ENCODE assay signal across 17 cellular contexts in the genomic region with DNA sequence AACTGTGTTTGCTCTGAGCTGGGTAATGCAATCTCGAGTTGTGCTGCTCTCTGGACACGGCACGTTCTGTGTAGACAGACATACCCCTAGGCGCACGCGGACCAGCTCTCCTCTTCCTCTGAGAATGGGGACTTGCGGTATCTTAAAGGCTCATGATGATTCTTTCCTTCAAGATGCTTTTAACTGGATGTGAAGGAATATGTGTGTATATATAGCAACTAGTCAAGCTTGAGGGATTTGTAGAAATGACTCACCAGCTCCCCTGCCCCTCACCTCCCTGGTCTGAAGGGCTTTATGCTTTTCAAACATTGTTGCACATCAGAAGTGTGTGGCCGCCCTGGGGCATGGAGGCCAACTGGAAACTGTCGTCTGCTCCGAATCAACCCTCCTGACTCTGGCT.
DNase-seq lines count a peak whose midpoint lies in the region; ATAC-seq and TF ChIP-seq lines count a peak whose summit lies in the region.
"Had no signal": no experiment of that assay in that cellular context is flagged by ENCODE, and none has a peak within 500 bp of the region (broad histone marks: within the 10 kb centered on the region; RNA-seq: fewer than 3 reads in every experiment).

No MANE protein-coding gene starts in this region.

- H3K27me3 ChIP-seq in SJSA1 (replicated peaks), result no peaks in the 10 kb centered on the region
- no peaks in the 10 kb centered on the region for H3K27me3 ChIP-seq in esophagus muscularis mucosa
- H3K27me3 ChIP-seq in neural cell (ENCODE audit: insufficient read depth, low read depth, low read length), result no peaks in the 10 kb centered on the region
- H3K27me3 ChIP-seq in H7 (ENCODE audit: control insufficient read depth, insufficient read depth, low read length), result no peaks in the 10 kb centered on the region
- H3K27me3 ChIP-seq in testis, result no peaks in the 10 kb centered on the region
- H3K27me3 ChIP-seq: adrenal gland, right atrium auricular region had no signal

- no peaks in the 10 kb centered on the region for H3K4me1 Mint-ChIP-seq in activated T-cell treated with anti-CD3 and anti-CD28 coated beads, Interleukin-2, amount 50 U/mL, for 72 hours (ENCODE audit: low read depth)

- H3K36me3 Mint-ChIP-seq in activated T-cell treated with anti-CD3 and anti-CD28 coated beads, Interleukin-2, amount 50 U/mL, for 72 hours (ENCODE audit: insufficient read depth in 2 of 2), result no peaks in the 10 kb centered on the region
- H3K36me3 Mint-ChIP-seq: activated CD4-positive, alpha-beta memory T cell treated with anti-CD3 and anti-CD28 coated beads for 36 hours; naive thymus-derived CD8-positive, alpha-beta T cell had no signal

- TF ChIP-seq CTCF in AG09319 (IDR thresholded peaks at IDR 0.05; ENCODE audit: low read depth, low read length) (no peak), esophagus muscularis mucosa (IDR thresholded peaks at IDR 0.05) (no peak), neural cell (IDR thresholded peaks at IDR 0.05; ENCODE audit: poor library complexity, severe bottlenecking) (no peak), testis (IDR thresholded peaks at IDR 0.05) (no peak)

- TF ChIP-seq EP300 in esophagus muscularis mucosa (IDR thresholded peaks at IDR 0.05), result no peak
- TF ChIP-seq EP300 in neural cell (conservative IDR thresholded peaks at IDR 0.05; ENCODE audit: poor library complexity, severe bottlenecking), result no peak

- no peak overlapping the region for H3K27ac Mint-ChIP-seq in activated T-cell treated with anti-CD3 and anti-CD28 coated beads, Interleukin-2, amount 50 U/mL, for 72 hours
- H3K27ac Mint-ChIP-seq: activated CD4-positive, alpha-beta memory T cell treated with anti-CD3 and anti-CD28 coated beads for 36 hours; naive thymus-derived CD8-positive, alpha-beta T cell had no signal

- H2AFZ ChIP-seq in neural cell (ENCODE audit: low read depth, low read length), result no peak overlapping the region

- 53% methylated on average over 9 of the region's 10 CpGs for WGBS in esophagus muscularis mucosa
- 89 to 91% methylated on average over 10 of the region's 10 CpGs for WGBS in testis, 2 donors

- H3K36me3 ChIP-seq in SJSA1 (peaks cover 83% of the 10 kb centered on the region), esophagus muscularis mucosa (peaks cover 10 to 57% (median 22%) of the 10 kb centered on the region in 4 donors), neural cell (ENCODE audit: insufficient read depth, low read length) (no peaks in the 10 kb centered on the region), H7 (replicated peaks; ENCODE audit: control insufficient read depth, insufficient read depth, low read length) (no peaks in the 10 kb centered on the region), testis (ENCODE audit: low read depth, missing control alignments) (no peaks in the 10 kb centered on the region)
- H3K36me3 ChIP-seq: right atrium auricular region had no signal

- H3K27me3 Mint-ChIP-seq in activated T-cell treated with anti-CD3 and anti-CD28 coated beads, Interleukin-2, amount 50 U/mL, for 72 hours (ENCODE audit: low read depth), result peaks cover 7% of the 10 kb centered on the region

- H3K4me3 ChIP-seq in SJSA1 (no peak overlapping the region), esophagus muscularis mucosa (no peak overlapping the region), neural cell (ENCODE audit: low read length) (no peak overlapping the region), H7 (ENCODE audit: insufficient read depth, low read depth, low read length) (no peak overlapping the region), testis (no peak overlapping the region)
- H3K4me3 ChIP-seq: adrenal gland, lower lobe of right lung, right atrium auricular region had no signal

- ATAC-seq in GM18519 (IDR thresholded peaks at IDR 0.05; ENCODE audit: low FRiP score, unreplicated experiment), result no peak
- no peak for ATAC-seq in activated T-cell treated with anti-CD3 and anti-CD28 coated beads, Interleukin-2, amount 50 U/mL, for 72 hours (replicated peaks in 1 of 2)
- ATAC-seq: lower lobe of right lung; naive thymus-derived CD8-positive, alpha-beta T cell had no signal

- H3K4me3 Mint-ChIP-seq in activated T-cell treated with anti-CD3 and anti-CD28 coated beads, Interleukin-2, amount 50 U/mL, for 72 hours, result no peak overlapping the region
- H3K4me3 Mint-ChIP-seq: activated CD4-positive, alpha-beta memory T cell treated with anti-CD3 and anti-CD28 coated beads for 36 hours; naive thymus-derived CD8-positive, alpha-beta T cell had no signal

- no peaks in the 10 kb centered on the region for H3K9me3 ChIP-seq in SJSA1 (replicated peaks)
- H3K9me3 ChIP-seq in esophagus muscularis mucosa, result no peaks in the 10 kb centered on the region
- H3K9me3 ChIP-seq in neural cell (ENCODE audit: low read length), result no peaks in the 10 kb centered on the region
- H3K9me3 ChIP-seq in testis, result no peaks in the 10 kb centered on the region
- H3K9me3 ChIP-seq: adrenal gland, lower lobe of right lung, right atrium auricular region had no signal

- DNase-seq in AG09319 (ENCODE audit: extremely low read depth, low read depth) (peak; percentile 10), SJSA1 (ENCODE audit: low read depth in 1 of 2, low spot score in 2 of 2) (peak; percentile 86), esophagus muscularis mucosa (ENCODE audit: extremely low spot score) (no peak), H7 (no peak), testis (no peak)
- DNase-seq in activated T-cell treated with anti-CD3 and anti-CD28 coated beads, Interleukin-2, amount 50 U/mL, for 72 hours, result no peak
- DNase-seq: activated CD4-positive, alpha-beta memory T cell treated with anti-CD3 and anti-CD28 coated beads for 36 hours; adrenal gland; DMS 273 treated with DMSO at 0.1 percent for 48 hours; lower lobe of right lung; naive thymus-derived CD8-positive, alpha-beta T cell; NCI-H2029; NCI-H774; stimulated activated CD4-positive, alpha-beta T cell treated with anti-CD3 and anti-CD28 coated beads, Interleukin-2, amount 100 ng/mL, for 24 hours had no signal

- H3K27ac ChIP-seq in SJSA1 (peak overlapping the region; percentile 97), esophagus muscularis mucosa (replicated peaks in 1 of 4) (peak overlapping the region; percentile 56 to 67 (median 64)), neural cell (ENCODE audit: low read length) (peak overlapping the region; percentile 28), testis (no peak overlapping the region)
- H3K27ac ChIP-seq: adrenal gland, lower lobe of right lung, right atrium auricular region had no signal

- H3F3A ChIP-seq in neural cell (ENCODE audit: insufficient read depth, low read length, poor library complexity, severe bottlenecking), result no peaks in the 10 kb centered on the region

- peaks cover 48% of the 10 kb centered on the region for H3K4me1 ChIP-seq in SJSA1 (replicated peaks)
- H3K4me1 ChIP-seq in esophagus muscularis mucosa, result peaks cover 16 to 63% (median 59%) of the 10 kb centered on the region in 4 donors
- no peaks in the 10 kb centered on the region for H3K4me1 ChIP-seq in testis

- TF ChIP-seq POLR2A in esophagus muscularis mucosa (IDR thresholded peaks at IDR 0.05; ENCODE audit: low read depth) (no peak), testis (IDR thresholded peaks at IDR 0.05) (no peak)

- intact Hi-C loops in esophagus muscularis mucosa (cut with DNase I) (no loop called here), testis (cut with DNase I; ENCODE audit: low total_unique reads) (no loop called here)

- no peaks in the 10 kb centered on the region for H3K9me3 Mint-ChIP-seq in activated T-cell treated with anti-CD3 and anti-CD28 coated beads, Interleukin-2, amount 50 U/mL, for 72 hours
- H3K9me3 Mint-ChIP-seq: activated CD4-positive, alpha-beta memory T cell treated with anti-CD3 and anti-CD28 coated beads for 36 hours; naive thymus-derived CD8-positive, alpha-beta T cell had no signal

- H3K9ac ChIP-seq in neural cell (ENCODE audit: low read length), result no peak overlapping the region

- H4K20me1 ChIP-seq in neural cell (ENCODE audit: insufficient read depth), result no peaks in the 10 kb centered on the region

- TF ChIP-seq RAD21 in neural cell (conservative IDR thresholded peaks at IDR 0.05), result no peak

- no peaks in the 10 kb centered on the region for H3K9me2 ChIP-seq in neural cell (ENCODE audit: insufficient read depth, low read length)

- no peak overlapping the region for H3K4me2 ChIP-seq in neural cell (ENCODE audit: low read length)

- H3K79me2 ChIP-seq in neural cell (replicated peaks; ENCODE audit: insufficient read depth, low read length), result no peaks in the 10 kb centered on the region

TF ChIP-seq in neural cell, 6 proteins besides CTCF, POLR2A, EP300 and RAD21:
- TF ChIP-seq EZH2 (IDR thresholded peaks at IDR 0.05; ENCODE audit: borderline replicate concordance, insufficient read depth, low read length, poor library complexity, severe bottlenecking), result no peak
- TF ChIP-seq SMC3 (conservative IDR thresholded peaks at IDR 0.05; ENCODE audit: poor library complexity), result no peak
- TF ChIP-seq, protein P1, sequence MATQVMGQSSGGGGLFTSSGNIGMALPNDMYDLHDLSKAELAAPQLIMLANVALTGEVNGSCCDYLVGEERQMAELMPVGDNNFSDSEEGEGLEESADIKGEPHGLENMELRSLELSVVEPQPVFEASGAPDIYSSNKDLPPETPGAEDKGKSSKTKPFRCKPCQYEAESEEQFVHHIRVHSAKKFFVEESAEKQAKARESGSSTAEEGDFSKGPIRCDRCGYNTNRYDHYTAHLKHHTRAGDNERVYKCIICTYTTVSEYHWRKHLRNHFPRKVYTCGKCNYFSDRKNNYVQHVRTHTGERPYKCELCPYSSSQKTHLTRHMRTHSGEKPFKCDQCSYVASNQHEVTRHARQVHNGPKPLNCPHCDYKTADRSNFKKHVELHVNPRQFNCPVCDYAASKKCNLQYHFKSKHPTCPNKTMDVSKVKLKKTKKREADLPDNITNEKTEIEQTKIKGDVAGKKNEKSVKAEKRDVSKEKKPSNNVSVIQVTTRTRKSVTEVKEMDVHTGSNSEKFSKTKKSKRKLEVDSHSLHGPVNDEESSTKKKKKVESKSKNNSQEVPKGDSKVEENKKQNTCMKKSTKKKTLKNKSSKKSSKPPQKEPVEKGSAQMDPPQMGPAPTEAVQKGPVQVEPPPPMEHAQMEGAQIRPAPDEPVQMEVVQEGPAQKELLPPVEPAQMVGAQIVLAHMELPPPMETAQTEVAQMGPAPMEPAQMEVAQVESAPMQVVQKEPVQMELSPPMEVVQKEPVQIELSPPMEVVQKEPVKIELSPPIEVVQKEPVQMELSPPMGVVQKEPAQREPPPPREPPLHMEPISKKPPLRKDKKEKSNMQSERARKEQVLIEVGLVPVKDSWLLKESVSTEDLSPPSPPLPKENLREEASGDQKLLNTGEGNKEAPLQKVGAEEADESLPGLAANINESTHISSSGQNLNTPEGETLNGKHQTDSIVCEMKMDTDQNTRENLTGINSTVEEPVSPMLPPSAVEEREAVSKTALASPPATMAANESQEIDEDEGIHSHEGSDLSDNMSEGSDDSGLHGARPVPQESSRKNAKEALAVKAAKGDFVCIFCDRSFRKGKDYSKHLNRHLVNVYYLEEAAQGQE (IDR thresholded peaks at IDR 0.05; ENCODE audit: borderline replicate concordance), result no peak
- TF ChIP-seq TAF1 (IDR thresholded peaks at IDR 0.05; ENCODE audit: low read depth), result no peak
- no peak for TF ChIP-seq POLR2AphosphoS5 (IDR thresholded peaks at IDR 0.05)
- TF ChIP-seq MXI1 (conservative IDR thresholded peaks at IDR 0.05; ENCODE audit: poor library complexity, severe bottlenecking), result no peak
TF ChIP-seq in neural cell: peak in this region for 0.

Comparison
In these comparisons a context has a peak if more than half of its experiments do, and no peak if none do; other contexts are left out.
1. DNase-seq: peak in AG09319 (single experiment) and SJSA1 (2 of 2); none in esophagus muscularis mucosa (single experiment), H7 (single experiment), activated T-cell treated with anti-CD3 and anti-CD28 coated beads, Interleukin-2, amount 50 U/mL, for 72 hours (0 of 2) and testis (single experiment).
2. H3K27ac ChIP-seq: peak in SJSA1 (single experiment), esophagus muscularis mucosa (4 of 4) and neural cell (single experiment); none in testis (0 of 2).